Comparison of ENCODE assay signal across 18 cellular contexts in genomic region chr15:63434567-63435219, GRCh38. TPM values are rescaled to one million over a fixed set of nuclear protein-coding genes. Genes with fewer than 3 reads are reported as not detected.
DNase-seq lines count a peak whose midpoint lies in the region; ATAC-seq and TF ChIP-seq lines count a peak whose summit lies in the region.
"Had no signal": no experiment of that assay in that cellular context is flagged by ENCODE, and none has a peak within 500 bp of the region (broad histone marks: within the 10 kb centered on the region; RNA-seq: fewer than 3 reads in every experiment).

No MANE protein-coding gene starts in this region.

- POLR2A ChIA-PET in activated CD4-positive, alpha-beta T cell treated with anti-CD3 and anti-CD28 coated beads for 36 hours (lab: Charles Lee), result no interaction called here

- no peak for DNase-seq in activated naive CD4-positive, alpha-beta T cell treated with anti-CD3 and anti-CD28 coated beads, Interleukin-2, amount 50 U/mL, for 16 hours
- DNase-seq in NCI-H2171 (lab: John Stamatoyannopoulos, UW) (peak; percentile 23), heart right ventricle (no peak)
- DNase-seq in activated CD4-positive, alpha-beta T cell treated with anti-CD3 and anti-CD28 coated beads for 36 hours, result no peak
- DNase-seq: activated CD8-positive, alpha-beta memory T cell treated with anti-CD3 and anti-CD28 coated beads, Interleukin-2, amount 50 U/mL, for 48 hours; cortex of kidney; Karpas-422; left colon; midbrain had no signal

- H3K27ac Mint-ChIP-seq in activated naive CD4-positive, alpha-beta T cell treated with anti-CD3 and anti-CD28 coated beads, Interleukin-2, amount 50 U/mL, for 24 hours, result peak overlapping the region; percentile 6
- H3K27ac Mint-ChIP-seq in activated CD4-positive, alpha-beta T cell treated with anti-CD3 and anti-CD28 coated beads for 36 hours, result no peak overlapping the region

- peak overlapping the region; percentile 7; the same call in 1 of the 2 replicates for H3K27ac ChIP-seq in VCaP
- no peak overlapping the region for H3K27ac ChIP-seq in heart right ventricle
- H3K27ac ChIP-seq: adrenal gland; BLaER1 treated with 17β-estradiol and CSF1 and Interleukin-3, amounts not matched to agents 10 nM and 100 nM; breast epithelium; SJSA1 had no signal

- H3K4me1 ChIP-seq in heart right ventricle, result peaks cover 5 to 33% (median 14%) of the 10 kb centered on the region in 9 donors

- WGBS in heart right ventricle, 2 donors, result 73 to 74% methylated on average over 6 of the region's 6 CpGs

- no peak overlapping the region for H3K4me3 ChIP-seq in heart right ventricle
- H3K4me3 ChIP-seq: adrenal gland; BLaER1 treated with 17β-estradiol and CSF1 and Interleukin-3, amounts not matched to agents 10 nM and 100 nM; breast epithelium; SJSA1 had no signal

- intact Hi-C loops in heart right ventricle (cut with DNase I), result no loop called here
- intact Hi-C loops in activated CD4-positive, alpha-beta T cell treated with anti-CD3 and anti-CD28 coated beads for 36 hours (cut with DNase I, micrococcal nuclease), result no loop called here

- no peak overlapping the region for H3K4me3 Mint-ChIP-seq in activated naive CD4-positive, alpha-beta T cell treated with anti-CD3 and anti-CD28 coated beads, Interleukin-2, amount 50 U/mL, for 24 hours
- H3K4me3 Mint-ChIP-seq in activated CD4-positive, alpha-beta T cell treated with anti-CD3 and anti-CD28 coated beads for 36 hours, result no peak overlapping the region

- ATAC-seq in heart right ventricle (no peak), HG02588 (IDR thresholded peaks at IDR 0.05; ENCODE audit: unreplicated experiment) (no peak), GM21515 (IDR thresholded peaks at IDR 0.05; ENCODE audit: unreplicated experiment) (no peak)
- no peak for ATAC-seq in activated CD4-positive, alpha-beta T cell treated with anti-CD3 and anti-CD28 coated beads for 36 hours
- ATAC-seq: left colon had no signal

- TF ChIP-seq CTCF in VCaP (conservative IDR thresholded peaks at IDR 0.05) (no peak), heart right ventricle (IDR thresholded peaks at IDR 0.05) (no peak)

- CTCF ChIA-PET in activated CD4-positive, alpha-beta T cell treated with anti-CD3 and anti-CD28 coated beads for 36 hours (lab: Charles Lee), result interaction anchor here (0.8 to 0.9 kb wide), 2 partner anchors 32 to 155 kb away, joined by 3 to 4 read pairs; no protein-coding TSS in a partner anchor

- no peaks in the 10 kb centered on the region for H3K36me3 ChIP-seq in heart right ventricle
- H3K36me3 ChIP-seq: adrenal gland; BLaER1 treated with 17β-estradiol and CSF1 and Interleukin-3, amounts not matched to agents 10 nM and 100 nM; breast epithelium; SJSA1 had no signal

- H3K9me3 ChIP-seq in heart right ventricle, result no peaks in the 10 kb centered on the region
- H3K9me3 ChIP-seq: adrenal gland, breast epithelium, SJSA1 had no signal

- H3K27me3 Mint-ChIP-seq in activated naive CD4-positive, alpha-beta T cell treated with anti-CD3 and anti-CD28 coated beads, Interleukin-2, amount 50 U/mL, for 24 hours, result peaks cover 1% of the 10 kb centered on the region
- H3K27me3 Mint-ChIP-seq in activated CD4-positive, alpha-beta T cell treated with anti-CD3 and anti-CD28 coated beads for 36 hours, result no peaks in the 10 kb centered on the region

- H3K9me3 Mint-ChIP-seq in activated naive CD4-positive, alpha-beta T cell treated with anti-CD3 and anti-CD28 coated beads, Interleukin-2, amount 50 U/mL, for 24 hours, result no peaks in the 10 kb centered on the region
- no peaks in the 10 kb centered on the region for H3K9me3 Mint-ChIP-seq in activated CD4-positive, alpha-beta T cell treated with anti-CD3 and anti-CD28 coated beads for 36 hours (ENCODE audit: low read depth)

- peaks cover 27% of the 10 kb centered on the region for H3K4me1 Mint-ChIP-seq in activated naive CD4-positive, alpha-beta T cell treated with anti-CD3 and anti-CD28 coated beads, Interleukin-2, amount 50 U/mL, for 24 hours
- H3K4me1 Mint-ChIP-seq in activated CD4-positive, alpha-beta T cell treated with anti-CD3 and anti-CD28 coated beads for 36 hours, result peaks cover 25% of the 10 kb centered on the region

- H3K27me3 ChIP-seq in heart right ventricle, result no peaks in the 10 kb centered on the region
- H3K27me3 ChIP-seq: adrenal gland; BLaER1 treated with 17β-estradiol and CSF1 and Interleukin-3, amounts not matched to agents 10 nM and 100 nM; breast epithelium; SJSA1 had no signal

- no peaks in the 10 kb centered on the region for H3K36me3 Mint-ChIP-seq in activated naive CD4-positive, alpha-beta T cell treated with anti-CD3 and anti-CD28 coated beads, Interleukin-2, amount 50 U/mL, for 24 hours
- H3K36me3 Mint-ChIP-seq in activated CD4-positive, alpha-beta T cell treated with anti-CD3 and anti-CD28 coated beads for 36 hours (ENCODE audit: low read depth), result no peaks in the 10 kb centered on the region

RNA-seq across cellular contexts. Expression of gene CA12, which starts 53.0 kb away (rescaled TPM):
- total RNA-seq in heart right ventricle, result 1 to 10 TPM in 1 of 10 donors, under 1 TPM in 8, not detected in 1; 0.11 to 1.3 (median 0.15) TPM
- under 1 TPM; 0.07 to 0.67 TPM for polyA plus RNA-seq in heart right ventricle
- under 1 TPM; 0.32 to 0.46 TPM for total RNA-seq in activated CD4-positive, alpha-beta T cell treated with anti-CD3 and anti-CD28 coated beads for 36 hours
- total RNA-seq: T-helper 1 cell treated with Interleukin-12 subunit alpha and Interleukin-12 subunit beta and Interleukin-4 antibody, amounts not matched to agents 30 ng/mL and 1 ng/mL, for 36 hours had no signal
